ENCODE assay signal across 13 cellular contexts in genomic region chr12:113127791-113128199, GRCh38. TPM values are rescaled to one million over a fixed set of nuclear protein-coding genes. Genes with fewer than 3 reads are reported as not detected.
"Had no signal": no experiment of that assay in that cellular context is flagged by ENCODE, and none has a peak within 500 bp of the region (broad histone marks: within the 10 kb centered on the region; RNA-seq: fewer than 3 reads in every experiment).

No MANE protein-coding gene starts in this region.

- H3K27ac ChIP-seq: ascending aorta, ovary, tibial nerve had no signal

- H3K36me3 ChIP-seq: ascending aorta, ovary, tibial nerve had no signal

- H3K4me3 ChIP-seq: ascending aorta, ovary, tibial nerve had no signal

- DNase-seq: activated CD4-positive, alpha-beta T cell treated with anti-CD3 and anti-CD28 coated beads, Interleukin-2, amount 10 ng/mL, durations not matched to agents 24 days and 14 days; activated naive CD4-positive, alpha-beta T cell; immature natural killer cell; left colon; ovary; stimulated activated CD4-positive, alpha-beta T cell treated with anti-CD3 and anti-CD28 coated beads, Interleukin-15, amount 100 ng/mL, for 24 hours; stimulated activated CD4-positive, alpha-beta T cell treated with anti-CD3 and anti-CD28 coated beads, Interleukin-4, amount 100 ng/mL, for 4 hours; T-helper 17 cell had no signal

- H3K9me3 ChIP-seq: ascending aorta, ovary had no signal

- H3K4me1 ChIP-seq: ascending aorta, tibial nerve had no signal

- ATAC-seq: esophagus mucosa, left colon, T-helper 17 cell, WTC11 had no signal

- H3K27me3 ChIP-seq: ascending aorta, ovary had no signal

RNA-seq across cellular contexts. Expression of gene RASAL1, which starts 7.8 kb away (rescaled TPM):
- polyA plus RNA-seq: immature natural killer cell had no signal

RNA-seq across cellular contexts. Expression of gene CFAP73, which starts 21.7 kb away (rescaled TPM):
- polyA plus RNA-seq: immature natural killer cell, neural cell had no signal
